10 cellular contexts compared by ENCODE assay signal in genomic region chr3:111582114-111582461, GRCh38.
DNase-seq lines count a peak whose midpoint lies in the region; ATAC-seq and TF ChIP-seq lines count a peak whose summit lies in the region.
"Had no signal": no experiment of that assay in that cellular context is flagged by ENCODE, and none has a peak within 500 bp of the region (broad histone marks: within the 10 kb centered on the region; RNA-seq: fewer than 3 reads in every experiment).

No MANE protein-coding gene starts in this region.

- DNase-seq in AG09309 (ENCODE audit: low read depth) (peak; percentile 68), HCEC 1CT (peak; percentile 81), kidney tubule cell (ENCODE audit: low spot score) (peak; percentile 96), amygdala (lab: John Stamatoyannopoulos, UW) (no peak), NCI-H146 treated with DMSO at 0.1 percent for 48 hours (lab: John Stamatoyannopoulos, UW; ENCODE audit: unreplicated experiment) (no peak)
- DNase-seq in activated naive CD8-positive, alpha-beta T cell treated with anti-CD3 and anti-CD28 coated beads, Interleukin-2, amount 50 U/mL, for 24 hours, result no peak
- no peak for DNase-seq in stimulated activated naive B cell treated with anti-CD40 and anti-IgM and Interleukin-4, amounts not matched to agents 10 μg/mL and 1 μg/mL and 100 μg/mL, for 72 hours
- DNase-seq: NCI-H2029 had no signal

- H3K4me3 Mint-ChIP-seq in activated naive CD8-positive, alpha-beta T cell treated with anti-CD3 and anti-CD28 coated beads, Interleukin-2, amount 50 U/mL, for 24 hours, result no peak overlapping the region
- H3K4me3 Mint-ChIP-seq in stimulated activated naive B cell treated with anti-CD40 and anti-IgM and Interleukin-4, amounts not matched to agents 10 μg/mL and 1 μg/mL and 100 μg/mL, for 72 hours, result no peak overlapping the region

- peaks cover 84% of the 10 kb centered on the region for H3K36me3 Mint-ChIP-seq in activated naive CD8-positive, alpha-beta T cell treated with anti-CD3 and anti-CD28 coated beads, Interleukin-2, amount 50 U/mL, for 24 hours (ENCODE audit: low read depth)
- H3K36me3 Mint-ChIP-seq in stimulated activated naive B cell treated with anti-CD40 and anti-IgM and Interleukin-4, amounts not matched to agents 10 μg/mL and 1 μg/mL and 100 μg/mL, for 72 hours, result peaks cover 15 to 20% of the 10 kb centered on the region in 2 donors

- peaks cover 21% of the 10 kb centered on the region for H3K9me3 Mint-ChIP-seq in activated naive CD8-positive, alpha-beta T cell treated with anti-CD3 and anti-CD28 coated beads, Interleukin-2, amount 50 U/mL, for 24 hours
- H3K9me3 Mint-ChIP-seq in stimulated activated naive B cell treated with anti-CD40 and anti-IgM and Interleukin-4, amounts not matched to agents 10 μg/mL and 1 μg/mL and 100 μg/mL, for 72 hours, result peaks cover 7% of the 10 kb centered on the region in 2 donors

- peak; percentile 85 for ATAC-seq in activated naive CD8-positive, alpha-beta T cell treated with anti-CD3 and anti-CD28 coated beads, Interleukin-2, amount 50 U/mL, for 24 hours
- ATAC-seq in HG03175 (IDR thresholded peaks at IDR 0.05; ENCODE audit: unreplicated experiment), result no peak
- no peak for ATAC-seq in stimulated activated naive B cell treated with anti-CD40 and anti-IgM and Interleukin-4, amounts not matched to agents 10 μg/mL and 1 μg/mL and 100 μg/mL, for 72 hours (replicated peaks)

- no peak overlapping the region for H3K4me3 ChIP-seq in AG09309 (ENCODE audit: control insufficient read depth, low read depth, low read length)
- H3K4me3 ChIP-seq: SK-N-MC had no signal

- no peak for TF ChIP-seq CTCF in AG09309 (IDR thresholded peaks at IDR 0.05; ENCODE audit: control insufficient read depth, insufficient read depth, low read depth, low read length, missing control alignments)

- H3K27me3 Mint-ChIP-seq in activated naive CD8-positive, alpha-beta T cell treated with anti-CD3 and anti-CD28 coated beads, Interleukin-2, amount 50 U/mL, for 24 hours, result no peaks in the 10 kb centered on the region
- H3K27me3 Mint-ChIP-seq in stimulated activated naive B cell treated with anti-CD40 and anti-IgM and Interleukin-4, amounts not matched to agents 10 μg/mL and 1 μg/mL and 100 μg/mL, for 72 hours, result no peaks in the 10 kb centered on the region

- H3K4me1 Mint-ChIP-seq in activated naive CD8-positive, alpha-beta T cell treated with anti-CD3 and anti-CD28 coated beads, Interleukin-2, amount 50 U/mL, for 24 hours, result peaks cover 81% of the 10 kb centered on the region
- H3K4me1 Mint-ChIP-seq in stimulated activated naive B cell treated with anti-CD40 and anti-IgM and Interleukin-4, amounts not matched to agents 10 μg/mL and 1 μg/mL and 100 μg/mL, for 72 hours, result peaks cover 25 to 45% of the 10 kb centered on the region in 2 donors

- H3K27ac Mint-ChIP-seq in activated naive CD8-positive, alpha-beta T cell treated with anti-CD3 and anti-CD28 coated beads, Interleukin-2, amount 50 U/mL, for 24 hours, result peak overlapping the region; percentile 88
- H3K27ac Mint-ChIP-seq in stimulated activated naive B cell treated with anti-CD40 and anti-IgM and Interleukin-4, amounts not matched to agents 10 μg/mL and 1 μg/mL and 100 μg/mL, for 72 hours, result no peak overlapping the region

Comparison
In these comparisons a context has a peak if more than half of its experiments do, and no peak if none do; other contexts are left out.
1. DNase-seq: peak in AG09309 (single experiment), HCEC 1CT (single experiment) and kidney tubule cell (single experiment); none in activated naive CD8-positive, alpha-beta T cell treated with anti-CD3 and anti-CD28 coated beads, Interleukin-2, amount 50 U/mL, for 24 hours (single experiment), stimulated activated naive B cell treated with anti-CD40 and anti-IgM and Interleukin-4, amounts not matched to agents 10 μg/mL and 1 μg/mL and 100 μg/mL, for 72 hours (single experiment), amygdala (0 of 56) and NCI-H146 treated with DMSO at 0.1 percent for 48 hours (single experiment).